Comparison of ENCODE assay signal across 1 cellular context in the genomic region with DNA sequence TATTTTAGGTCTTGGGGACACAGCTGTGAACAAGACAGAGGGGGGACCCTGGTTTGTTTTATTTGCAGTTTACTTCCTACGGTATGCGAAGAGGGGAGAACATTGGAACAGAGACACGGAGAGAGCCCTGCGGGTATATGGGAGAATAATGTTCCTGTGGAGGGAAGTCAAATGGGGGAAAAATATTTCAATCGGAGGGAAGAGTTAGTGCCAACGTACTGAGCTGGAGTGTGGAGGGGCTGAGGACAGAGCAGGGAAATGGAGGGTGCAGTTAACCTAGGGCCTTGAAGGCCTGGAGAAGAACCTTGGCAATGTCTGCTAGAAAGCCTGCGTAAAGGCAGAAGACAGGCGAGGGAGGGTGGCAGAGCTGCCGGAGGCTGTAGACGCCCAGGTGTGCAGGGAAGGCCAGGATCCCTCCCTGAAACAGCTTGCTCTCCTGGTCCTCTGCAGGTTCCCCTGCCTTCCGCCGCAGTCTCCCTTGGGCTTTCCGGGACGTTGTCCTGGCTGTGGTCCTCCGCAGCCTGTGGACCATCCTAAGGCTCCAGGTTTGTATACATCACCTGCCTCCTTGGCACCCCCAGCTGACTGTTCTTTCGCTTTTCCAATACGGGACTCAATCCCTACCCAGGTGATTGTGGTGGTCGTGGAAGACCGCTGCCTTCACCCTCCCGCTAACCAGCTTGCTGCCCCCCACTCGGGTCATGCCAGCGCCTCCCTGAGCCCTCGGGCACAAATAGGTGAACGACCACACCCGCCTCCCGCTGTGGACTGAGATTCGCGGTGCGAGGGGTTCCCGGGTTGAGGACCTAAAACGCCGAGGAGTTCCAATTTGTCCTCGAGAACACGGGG.
TF ChIP-seq lines count a peak whose summit lies in the region.

No MANE protein-coding gene starts in this region.

TF ChIP-seq in HepG2, 621 proteins besides CTCF, POLR2A, EP300 and RAD21 (continues in another document):
- TF ChIP-seq JARID2 (CRISPR knock-in tag; IDR thresholded peaks at IDR 0.05; ENCODE audit: insufficient replicate concordance) (no peak), KMT2A (CRISPR knock-in tag; IDR thresholded peaks at IDR 0.05) (no peak), TP53 (CRISPR knock-in tag; conservative IDR thresholded peaks at IDR 0.05) (no peak), ZNF883 (CRISPR knock-in tag; IDR thresholded peaks at IDR 0.05; ENCODE audit: not compliant biosample characterization) (peak; percentile 22), ZBTB7B (CRISPR knock-in tag; IDR thresholded peaks at IDR 0.05) (peak; percentile 55; the same call in 1 of the 2 replicates), ZNF839 (CRISPR knock-in tag; IDR thresholded peaks at IDR 0.05; ENCODE audit: borderline replicate concordance) (no peak; the same call in 1 of the 2 replicates), RFXANK (CRISPR knock-in tag; IDR thresholded peaks at IDR 0.05) (no peak), HNRNPL (IDR thresholded peaks at IDR 0.05; ENCODE audit: low read depth, low read length) (0 out of 2 replicates have a peak, but pooled peaks have one; percentile 72), MATR3 (CRISPR knock-in tag; IDR thresholded peaks at IDR 0.05) (no peak), POGZ (CRISPR knock-in tag; IDR thresholded peaks at IDR 0.05) (no peak), PITX1 (CRISPR knock-in tag; IDR thresholded peaks at IDR 0.05) (no peak), ZFP37 (CRISPR knock-in tag; IDR thresholded peaks at IDR 0.05; ENCODE audit: borderline replicate concordance) (0 out of 2 replicates have a peak, but pooled peaks have one; percentile 62), MEIS2 (CRISPR knock-in tag; IDR thresholded peaks at IDR 0.05) (0 out of 2 replicates have a peak, but pooled peaks have one; percentile 26), SRSF1 (optimal IDR thresholded peaks at IDR 0.05; ENCODE audit: low read depth, low read length) (peak; percentile 15), ASH2L (IDR thresholded peaks at IDR 0.05; ENCODE audit: insufficient read length, low read depth, low read length) (peak; percentile 38), ZNF792 (CRISPR knock-in tag; IDR thresholded peaks at IDR 0.05) (no peak), ZNF143 (CRISPR knock-in tag; IDR thresholded peaks at IDR 0.05) (no peak), HNRNPLL (IDR thresholded peaks at IDR 0.05; ENCODE audit: low read depth, low read length, poor library complexity, severe bottlenecking) (peak; percentile 14), NRL (CRISPR knock-in tag; IDR thresholded peaks at IDR 0.05; ENCODE audit: borderline replicate concordance) (peak; percentile 54; the same call in 1 of the 2 replicates), ZNF563 (CRISPR knock-in tag; IDR thresholded peaks at IDR 0.05) (0 out of 2 replicates have a peak, but pooled peaks have one; percentile 59), ARNTL (CRISPR knock-in tag; IDR thresholded peaks at IDR 0.05) (0 out of 2 replicates have a peak, but pooled peaks have one; percentile 7), SALL2 (CRISPR knock-in tag; IDR thresholded peaks at IDR 0.05) (peak; percentile 3; the same call in 1 of the 2 replicates), ZBTB20 (CRISPR knock-in tag; IDR thresholded peaks at IDR 0.05; ENCODE audit: borderline replicate concordance, low read depth) (no peak), ELF4 (CRISPR knock-in tag; IDR thresholded peaks at IDR 0.05; ENCODE audit: borderline replicate concordance) (peak; percentile 10; the same call in 1 of the 2 replicates), ZNF484 (CRISPR knock-in tag; IDR thresholded peaks at IDR 0.05; ENCODE audit: borderline replicate concordance, low read depth) (no peak), ZNF776 (CRISPR knock-in tag; IDR thresholded peaks at IDR 0.05) (no peak), ZFP82 (CRISPR knock-in tag; IDR thresholded peaks at IDR 0.05; ENCODE audit: borderline replicate concordance) (no peak), ZFP36 (IDR thresholded peaks at IDR 0.05; ENCODE audit: borderline replicate concordance, low read depth, low read length, partially characterized antibody) (no peak), FOXC1 (CRISPR knock-in tag; IDR thresholded peaks at IDR 0.05; ENCODE audit: borderline replicate concordance) (no peak), TBX2 (CRISPR knock-in tag; IDR thresholded peaks at IDR 0.05; ENCODE audit: borderline replicate concordance) (0 out of 2 replicates have a peak, but pooled peaks have one; percentile 9), ZNF234 (CRISPR knock-in tag; conservative IDR thresholded peaks at IDR 0.05) (0 out of 2 replicates have a peak, but pooled peaks have one; percentile 57), CCDC6 (CRISPR knock-in tag; IDR thresholded peaks at IDR 0.05) (peak; percentile 15; the same call in 1 of the 2 replicates), ZNF510 (CRISPR knock-in tag; IDR thresholded peaks at IDR 0.05; ENCODE audit: low read depth) (no peak), ZNF83 (CRISPR knock-in tag; IDR thresholded peaks at IDR 0.05; ENCODE audit: borderline replicate concordance) (peak; percentile 15; the same call in 1 of the 2 replicates), NONO (IDR thresholded peaks at IDR 0.05) (no peak), NONO (CRISPR knock-in tag; conservative IDR thresholded peaks at IDR 0.05) (peak; percentile 48; the same call in 1 of the 2 replicates), THAP11 (CRISPR knock-in tag; IDR thresholded peaks at IDR 0.05) (no peak), MED1 (CRISPR knock-in tag; IDR thresholded peaks at IDR 0.05) (0 out of 2 replicates have a peak, but pooled peaks have one; percentile 3), SP2 (CRISPR knock-in tag; IDR thresholded peaks at IDR 0.05) (peak; percentile 46; the same call in 1 of the 2 replicates), XBP1 (CRISPR knock-in tag; IDR thresholded peaks at IDR 0.05) (no peak), JUNB (CRISPR knock-in tag; IDR thresholded peaks at IDR 0.05; ENCODE audit: borderline replicate concordance) (0 out of 2 replicates have a peak, but pooled peaks have one; percentile 22), RBM39 (IDR thresholded peaks at IDR 0.05; ENCODE audit: low read depth, low read length, poor library complexity, severe bottlenecking) (peak; percentile 8), PAWR (CRISPR knock-in tag; IDR thresholded peaks at IDR 0.05; ENCODE audit: borderline replicate concordance) (no peak)
- TF ChIP-seq, protein P1, sequence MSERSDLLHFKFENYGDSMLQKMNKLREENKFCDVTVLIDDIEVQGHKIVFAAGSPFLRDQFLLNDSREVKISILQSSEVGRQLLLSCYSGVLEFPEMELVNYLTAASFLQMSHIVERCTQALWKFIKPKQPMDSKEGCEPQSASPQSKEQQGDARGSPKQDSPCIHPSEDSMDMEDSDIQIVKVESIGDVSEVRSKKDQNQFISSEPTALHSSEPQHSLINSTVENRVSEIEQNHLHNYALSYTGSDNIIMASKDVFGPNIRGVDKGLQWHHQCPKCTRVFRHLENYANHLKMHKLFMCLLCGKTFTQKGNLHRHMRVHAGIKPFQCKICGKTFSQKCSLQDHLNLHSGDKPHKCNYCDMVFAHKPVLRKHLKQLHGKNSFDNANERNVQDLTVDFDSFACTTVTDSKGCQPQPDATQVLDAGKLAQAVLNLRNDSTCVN (CRISPR knock-in tag; IDR thresholded peaks at IDR 0.05; ENCODE audit: borderline replicate concordance) = 0 out of 2 replicates have a peak, but pooled peaks have one; percentile 34
- TF ChIP-seq, protein P2, sequence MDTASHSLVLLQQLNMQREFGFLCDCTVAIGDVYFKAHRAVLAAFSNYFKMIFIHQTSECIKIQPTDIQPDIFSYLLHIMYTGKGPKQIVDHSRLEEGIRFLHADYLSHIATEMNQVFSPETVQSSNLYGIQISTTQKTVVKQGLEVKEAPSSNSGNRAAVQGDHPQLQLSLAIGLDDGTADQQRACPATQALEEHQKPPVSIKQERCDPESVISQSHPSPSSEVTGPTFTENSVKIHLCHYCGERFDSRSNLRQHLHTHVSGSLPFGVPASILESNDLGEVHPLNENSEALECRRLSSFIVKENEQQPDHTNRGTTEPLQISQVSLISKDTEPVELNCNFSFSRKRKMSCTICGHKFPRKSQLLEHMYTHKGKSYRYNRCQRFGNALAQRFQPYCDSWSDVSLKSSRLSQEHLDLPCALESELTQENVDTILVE (CRISPR knock-in tag; IDR thresholded peaks at IDR 0.05) = 0 out of 2 replicates have a peak, but pooled peaks have one; percentile 18
- TF ChIP-seq, protein P3, sequence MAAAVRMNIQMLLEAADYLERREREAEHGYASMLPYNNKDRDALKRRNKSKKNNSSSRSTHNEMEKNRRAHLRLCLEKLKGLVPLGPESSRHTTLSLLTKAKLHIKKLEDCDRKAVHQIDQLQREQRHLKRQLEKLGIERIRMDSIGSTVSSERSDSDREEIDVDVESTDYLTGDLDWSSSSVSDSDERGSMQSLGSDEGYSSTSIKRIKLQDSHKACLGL (CRISPR knock-in tag; IDR thresholded peaks at IDR 0.05) = 0 out of 2 replicates have a peak, but pooled peaks have one; percentile 20
- TF ChIP-seq, protein P4, sequence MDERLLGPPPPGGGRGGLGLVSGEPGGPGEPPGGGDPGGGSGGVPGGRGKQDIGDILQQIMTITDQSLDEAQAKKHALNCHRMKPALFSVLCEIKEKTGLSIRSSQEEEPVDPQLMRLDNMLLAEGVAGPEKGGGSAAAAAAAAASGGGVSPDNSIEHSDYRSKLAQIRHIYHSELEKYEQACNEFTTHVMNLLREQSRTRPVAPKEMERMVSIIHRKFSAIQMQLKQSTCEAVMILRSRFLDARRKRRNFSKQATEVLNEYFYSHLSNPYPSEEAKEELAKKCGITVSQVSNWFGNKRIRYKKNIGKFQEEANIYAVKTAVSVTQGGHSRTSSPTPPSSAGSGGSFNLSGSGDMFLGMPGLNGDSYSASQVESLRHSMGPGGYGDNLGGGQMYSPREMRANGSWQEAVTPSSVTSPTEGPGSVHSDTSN (CRISPR knock-in tag; IDR thresholded peaks at IDR 0.05) = no peak
- TF ChIP-seq, protein P5, sequence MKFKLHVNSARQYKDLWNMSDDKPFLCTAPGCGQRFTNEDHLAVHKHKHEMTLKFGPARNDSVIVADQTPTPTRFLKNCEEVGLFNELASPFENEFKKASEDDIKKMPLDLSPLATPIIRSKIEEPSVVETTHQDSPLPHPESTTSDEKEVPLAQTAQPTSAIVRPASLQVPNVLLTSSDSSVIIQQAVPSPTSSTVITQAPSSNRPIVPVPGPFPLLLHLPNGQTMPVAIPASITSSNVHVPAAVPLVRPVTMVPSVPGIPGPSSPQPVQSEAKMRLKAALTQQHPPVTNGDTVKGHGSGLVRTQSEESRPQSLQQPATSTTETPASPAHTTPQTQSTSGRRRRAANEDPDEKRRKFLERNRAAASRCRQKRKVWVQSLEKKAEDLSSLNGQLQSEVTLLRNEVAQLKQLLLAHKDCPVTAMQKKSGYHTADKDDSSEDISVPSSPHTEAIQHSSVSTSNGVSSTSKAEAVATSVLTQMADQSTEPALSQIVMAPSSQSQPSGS (CRISPR knock-in tag; IDR thresholded peaks at IDR 0.05) = peak; percentile 30; the same call in 1 of the 2 replicates
- TF ChIP-seq, protein P6, sequence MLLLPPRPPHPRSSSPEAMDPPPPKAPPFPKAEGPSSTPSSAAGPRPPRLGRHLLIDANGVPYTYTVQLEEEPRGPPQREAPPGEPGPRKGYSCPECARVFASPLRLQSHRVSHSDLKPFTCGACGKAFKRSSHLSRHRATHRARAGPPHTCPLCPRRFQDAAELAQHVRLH (CRISPR knock-in tag; IDR thresholded peaks at IDR 0.05; ENCODE audit: borderline replicate concordance, low read depth) = 0 out of 2 replicates have a peak, but pooled peaks have one; percentile 39
- TF ChIP-seq, protein P7, sequence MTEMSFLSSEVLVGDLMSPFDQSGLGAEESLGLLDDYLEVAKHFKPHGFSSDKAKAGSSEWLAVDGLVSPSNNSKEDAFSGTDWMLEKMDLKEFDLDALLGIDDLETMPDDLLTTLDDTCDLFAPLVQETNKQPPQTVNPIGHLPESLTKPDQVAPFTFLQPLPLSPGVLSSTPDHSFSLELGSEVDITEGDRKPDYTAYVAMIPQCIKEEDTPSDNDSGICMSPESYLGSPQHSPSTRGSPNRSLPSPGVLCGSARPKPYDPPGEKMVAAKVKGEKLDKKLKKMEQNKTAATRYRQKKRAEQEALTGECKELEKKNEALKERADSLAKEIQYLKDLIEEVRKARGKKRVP (CRISPR knock-in tag; IDR thresholded peaks at IDR 0.05) = 0 out of 4 replicates have a peak, but pooled peaks of 1 of the 2 experiments have one; percentile 17
- TF ChIP-seq, protein P8, sequence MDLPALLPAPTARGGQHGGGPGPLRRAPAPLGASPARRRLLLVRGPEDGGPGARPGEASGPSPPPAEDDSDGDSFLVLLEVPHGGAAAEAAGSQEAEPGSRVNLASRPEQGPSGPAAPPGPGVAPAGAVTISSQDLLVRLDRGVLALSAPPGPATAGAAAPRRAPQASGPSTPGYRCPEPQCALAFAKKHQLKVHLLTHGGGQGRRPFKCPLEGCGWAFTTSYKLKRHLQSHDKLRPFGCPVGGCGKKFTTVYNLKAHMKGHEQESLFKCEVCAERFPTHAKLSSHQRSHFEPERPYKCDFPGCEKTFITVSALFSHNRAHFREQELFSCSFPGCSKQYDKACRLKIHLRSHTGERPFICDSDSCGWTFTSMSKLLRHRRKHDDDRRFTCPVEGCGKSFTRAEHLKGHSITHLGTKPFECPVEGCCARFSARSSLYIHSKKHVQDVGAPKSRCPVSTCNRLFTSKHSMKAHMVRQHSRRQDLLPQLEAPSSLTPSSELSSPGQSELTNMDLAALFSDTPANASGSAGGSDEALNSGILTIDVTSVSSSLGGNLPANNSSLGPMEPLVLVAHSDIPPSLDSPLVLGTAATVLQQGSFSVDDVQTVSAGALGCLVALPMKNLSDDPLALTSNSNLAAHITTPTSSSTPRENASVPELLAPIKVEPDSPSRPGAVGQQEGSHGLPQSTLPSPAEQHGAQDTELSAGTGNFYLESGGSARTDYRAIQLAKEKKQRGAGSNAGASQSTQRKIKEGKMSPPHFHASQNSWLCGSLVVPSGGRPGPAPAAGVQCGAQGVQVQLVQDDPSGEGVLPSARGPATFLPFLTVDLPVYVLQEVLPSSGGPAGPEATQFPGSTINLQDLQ (CRISPR knock-in tag; IDR thresholded peaks at IDR 0.05) = 0 out of 2 replicates have a peak, but pooled peaks have one; percentile 76
- TF ChIP-seq, protein P9, sequence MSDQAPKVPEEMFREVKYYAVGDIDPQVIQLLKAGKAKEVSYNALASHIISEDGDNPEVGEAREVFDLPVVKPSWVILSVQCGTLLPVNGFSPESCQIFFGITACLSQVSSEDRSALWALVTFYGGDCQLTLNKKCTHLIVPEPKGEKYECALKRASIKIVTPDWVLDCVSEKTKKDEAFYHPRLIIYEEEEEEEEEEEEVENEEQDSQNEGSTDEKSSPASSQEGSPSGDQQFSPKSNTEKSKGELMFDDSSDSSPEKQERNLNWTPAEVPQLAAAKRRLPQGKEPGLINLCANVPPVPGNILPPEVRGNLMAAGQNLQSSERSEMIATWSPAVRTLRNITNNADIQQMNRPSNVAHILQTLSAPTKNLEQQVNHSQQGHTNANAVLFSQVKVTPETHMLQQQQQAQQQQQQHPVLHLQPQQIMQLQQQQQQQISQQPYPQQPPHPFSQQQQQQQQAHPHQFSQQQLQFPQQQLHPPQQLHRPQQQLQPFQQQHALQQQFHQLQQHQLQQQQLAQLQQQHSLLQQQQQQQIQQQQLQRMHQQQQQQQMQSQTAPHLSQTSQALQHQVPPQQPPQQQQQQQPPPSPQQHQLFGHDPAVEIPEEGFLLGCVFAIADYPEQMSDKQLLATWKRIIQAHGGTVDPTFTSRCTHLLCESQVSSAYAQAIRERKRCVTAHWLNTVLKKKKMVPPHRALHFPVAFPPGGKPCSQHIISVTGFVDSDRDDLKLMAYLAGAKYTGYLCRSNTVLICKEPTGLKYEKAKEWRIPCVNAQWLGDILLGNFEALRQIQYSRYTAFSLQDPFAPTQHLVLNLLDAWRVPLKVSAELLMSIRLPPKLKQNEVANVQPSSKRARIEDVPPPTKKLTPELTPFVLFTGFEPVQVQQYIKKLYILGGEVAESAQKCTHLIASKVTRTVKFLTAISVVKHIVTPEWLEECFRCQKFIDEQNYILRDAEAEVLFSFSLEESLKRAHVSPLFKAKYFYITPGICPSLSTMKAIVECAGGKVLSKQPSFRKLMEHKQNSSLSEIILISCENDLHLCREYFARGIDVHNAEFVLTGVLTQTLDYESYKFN (CRISPR knock-in tag; conservative IDR thresholded peaks at IDR 0.05) = no peak
